ENCODE assay signal across 8 cellular contexts in the genomic region with DNA sequence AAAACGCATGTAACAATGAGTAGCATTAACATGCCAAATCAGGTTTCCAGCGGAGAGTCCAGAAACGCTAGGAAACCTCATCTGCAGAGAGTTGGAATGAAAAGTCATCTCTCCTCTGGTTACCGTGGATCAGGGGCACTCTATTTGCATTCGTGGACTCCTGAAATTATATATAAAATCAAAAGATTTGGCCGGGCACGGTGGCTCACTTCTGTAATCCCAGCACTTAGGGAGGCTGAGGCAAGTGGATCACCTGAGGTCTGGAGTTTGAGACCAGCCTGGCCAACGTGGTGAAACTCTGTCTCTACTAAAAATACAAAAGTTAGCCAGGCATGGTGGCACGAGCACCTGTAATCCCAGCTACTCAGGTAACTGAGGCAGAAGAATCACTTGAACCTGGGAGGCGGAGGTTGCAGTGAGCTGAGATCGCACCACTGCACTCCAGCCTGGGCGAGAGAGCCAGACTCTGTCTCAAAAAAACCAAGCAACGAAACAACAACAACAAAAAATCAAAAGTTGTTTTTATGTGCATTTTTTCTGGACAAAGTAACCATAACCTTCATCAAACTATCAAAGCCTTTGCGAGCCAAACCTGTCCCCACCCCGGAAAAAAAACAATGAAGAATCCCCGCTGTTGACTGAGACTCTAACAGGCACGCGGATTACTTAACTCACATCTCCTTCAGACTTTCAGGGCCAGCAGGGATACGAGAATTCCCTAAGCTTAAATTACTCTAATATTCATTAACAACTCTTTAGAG.
DNase-seq lines count a peak whose midpoint lies in the region; ATAC-seq and TF ChIP-seq lines count a peak whose summit lies in the region.

No MANE protein-coding gene starts in this region.

- no peak overlapping the region for H2BK5ac ChIP-seq in neuronal stem cell (ENCODE audit: low read length)

- WGBS in neuronal stem cell (ENCODE audit: extremely low coverage in 2 of 2, insufficient read length in 2 of 2, insufficient replicate concordance in 1 of 2), 2 donors: no CpG with 5 or more reads among the region's 19 CpGs

- H3K4me2 ChIP-seq in BLaER1: peak overlapping the region; percentile 81
- peak overlapping the region; percentile 11 for H3K4me2 ChIP-seq in MM.1S (ENCODE audit: low read depth, low read length)
- H3K4me2 ChIP-seq in neuronal stem cell (ENCODE audit: insufficient read depth, low read length, poor library complexity, severe bottlenecking): no peak overlapping the region

- H3K4me1 ChIP-seq in BLaER1 (peaks cover 57% of the 10 kb centered on the region), MM.1S (ENCODE audit: low read length) (no peaks in the 10 kb centered on the region), neuronal stem cell (ENCODE audit: control insufficient read depth in 2 of 2, insufficient read depth in 1 of 2, low read depth in 1 of 2, low read length in 2 of 2) (peaks cover 2 to 4% of the 10 kb centered on the region in 2 donors)

- no peak overlapping the region for H3K23ac ChIP-seq in neuronal stem cell (ENCODE audit: low read depth, low read length, poor library complexity)

- ATAC-seq in GM21390 (IDR thresholded peaks at IDR 0.05; ENCODE audit: unreplicated experiment) (no peak), HG03097 (IDR thresholded peaks at IDR 0.05; ENCODE audit: low FRiP score, unreplicated experiment) (no peak), GM18909 (IDR thresholded peaks at IDR 0.05; ENCODE audit: poor library complexity, unreplicated experiment) (no peak)

- no peaks in the 10 kb centered on the region for H3K27me3 ChIP-seq in BLaER1
- H3K27me3 ChIP-seq in MM.1S (replicated peaks; ENCODE audit: insufficient read depth, low read length): peaks cover 92% of the 10 kb centered on the region
- no peaks in the 10 kb centered on the region for H3K27me3 ChIP-seq in neuronal stem cell (ENCODE audit: control insufficient read depth in 3 of 3, insufficient read depth in 3 of 3, low read depth in 1 of 3, low read length in 3 of 3)

- no peaks in the 10 kb centered on the region for H3K79me2 ChIP-seq in MM.1S (ENCODE audit: low read length)

- H2AFZ ChIP-seq in MM.1S (ENCODE audit: low read length): no peak overlapping the region
- H2AFZ ChIP-seq in neuronal stem cell (ENCODE audit: low read length): peak overlapping the region; percentile 68

- H3K27ac ChIP-seq in BLaER1 (no peak overlapping the region), MM.1S (ENCODE audit: low read length) (no peak overlapping the region), neuronal stem cell (replicated peaks; ENCODE audit: low read length) (no peak overlapping the region)

- H3K79me1 ChIP-seq in neuronal stem cell (ENCODE audit: low read depth, low read length): no peaks in the 10 kb centered on the region

- H3K18ac ChIP-seq in neuronal stem cell (ENCODE audit: low read length): no peak overlapping the region

- H3K9me2 ChIP-seq in MM.1S (replicated peaks; ENCODE audit: insufficient read depth, low read length): no peaks in the 10 kb centered on the region

- no peak overlapping the region for H2BK15ac ChIP-seq in neuronal stem cell (ENCODE audit: low read length)

- no peak overlapping the region for H2AK5ac ChIP-seq in neuronal stem cell (ENCODE audit: low read depth, low read length)

- TF ChIP-seq CTCF in MM.1S (IDR thresholded peaks at IDR 0.05; ENCODE audit: low read length): no peak

- H3K14ac ChIP-seq in neuronal stem cell (ENCODE audit: low read length): no peak overlapping the region

- H3K9me3 ChIP-seq in BLaER1 (no peaks in the 10 kb centered on the region), MM.1S (replicated peaks; ENCODE audit: insufficient read depth, low read length) (no peaks in the 10 kb centered on the region), neuronal stem cell (replicated peaks in 1 of 2; ENCODE audit: control insufficient read depth in 2 of 2, insufficient read depth in 1 of 2, low read depth in 1 of 2, low read length in 2 of 2) (no peaks in the 10 kb centered on the region)

- peaks cover 22% of the 10 kb centered on the region for H4K20me1 ChIP-seq in BLaER1
- no peaks in the 10 kb centered on the region for H4K20me1 ChIP-seq in MM.1S (ENCODE audit: insufficient read depth, low read length)

- H3K9ac ChIP-seq in BLaER1 (peak overlapping the region; percentile 64), MM.1S (ENCODE audit: low read length) (no peak overlapping the region), neuronal stem cell (ENCODE audit: low read depth, low read length, poor library complexity) (no peak overlapping the region)

- H3K4ac ChIP-seq in neuronal stem cell (ENCODE audit: low read length): no peak overlapping the region

- H3K36me3 ChIP-seq in BLaER1: peaks cover 15% of the 10 kb centered on the region
- no peaks in the 10 kb centered on the region for H3K36me3 ChIP-seq in MM.1S (replicated peaks; ENCODE audit: insufficient read depth, low read length)
- H3K36me3 ChIP-seq in neuronal stem cell (replicated peaks in 1 of 2; ENCODE audit: control insufficient read depth in 2 of 2, insufficient read depth in 2 of 2, low read length in 2 of 2): peaks cover 0 to under 1% of the 10 kb centered on the region in 2 donors

- H4K91ac ChIP-seq in neuronal stem cell (ENCODE audit: low read depth, low read length, poor library complexity): no peak overlapping the region

- H3K4me3 ChIP-seq in BLaER1 (peak overlapping the region; percentile 61), MM.1S (ENCODE audit: low read length) (no peak overlapping the region), neuronal stem cell (ENCODE audit: low read length in 2 of 2) (no peak overlapping the region)

- DNase-seq in MM.1S (no peak), dedifferentiated amniotic fluid mesenchymal stem cell (ENCODE audit: extremely low spot score) (peak; percentile 29), neuronal stem cell (ENCODE audit: low spot score) (no peak), NCI-H2107 (lab: John Stamatoyannopoulos, UW) (no peak)

- no peak overlapping the region for H4K8ac ChIP-seq in neuronal stem cell (ENCODE audit: low read depth, low read length)

- no peaks in the 10 kb centered on the region for H3F3A ChIP-seq in MM.1S (ENCODE audit: insufficient read depth, low read length)

- H2BK120ac ChIP-seq in neuronal stem cell (ENCODE audit: low read depth, low read length): no peak overlapping the region

- H2BK12ac ChIP-seq in neuronal stem cell (ENCODE audit: low read length): no peak overlapping the region
